In the genomic region with DNA sequence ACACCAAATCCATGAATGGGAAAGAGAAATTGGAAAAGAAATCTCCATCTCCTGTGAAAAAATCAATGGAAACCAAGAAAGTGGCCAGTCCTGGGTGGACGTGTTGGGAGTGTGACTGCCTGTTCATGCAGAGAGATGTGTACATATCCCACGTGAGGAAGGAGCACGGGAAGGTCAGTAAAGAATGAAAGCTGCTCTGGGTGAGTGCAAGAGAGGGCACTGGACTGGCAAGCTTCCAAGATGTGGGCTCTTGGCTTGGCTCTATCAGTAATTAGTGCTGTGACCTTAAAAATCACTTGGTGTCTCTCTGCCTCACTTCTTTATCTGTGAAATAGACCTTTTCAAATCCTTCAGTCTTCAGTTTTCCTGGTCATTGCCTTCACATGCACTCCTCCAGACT, we compare ENCODE assay signal across 2 cellular contexts.
TF ChIP-seq lines count a peak whose summit lies in the region.

No MANE protein-coding gene starts in this region.

TF ChIP-seq in SK-N-SH, 30 proteins besides CTCF, POLR2A, EP300 and RAD21:
- TF ChIP-seq, protein P1, sequence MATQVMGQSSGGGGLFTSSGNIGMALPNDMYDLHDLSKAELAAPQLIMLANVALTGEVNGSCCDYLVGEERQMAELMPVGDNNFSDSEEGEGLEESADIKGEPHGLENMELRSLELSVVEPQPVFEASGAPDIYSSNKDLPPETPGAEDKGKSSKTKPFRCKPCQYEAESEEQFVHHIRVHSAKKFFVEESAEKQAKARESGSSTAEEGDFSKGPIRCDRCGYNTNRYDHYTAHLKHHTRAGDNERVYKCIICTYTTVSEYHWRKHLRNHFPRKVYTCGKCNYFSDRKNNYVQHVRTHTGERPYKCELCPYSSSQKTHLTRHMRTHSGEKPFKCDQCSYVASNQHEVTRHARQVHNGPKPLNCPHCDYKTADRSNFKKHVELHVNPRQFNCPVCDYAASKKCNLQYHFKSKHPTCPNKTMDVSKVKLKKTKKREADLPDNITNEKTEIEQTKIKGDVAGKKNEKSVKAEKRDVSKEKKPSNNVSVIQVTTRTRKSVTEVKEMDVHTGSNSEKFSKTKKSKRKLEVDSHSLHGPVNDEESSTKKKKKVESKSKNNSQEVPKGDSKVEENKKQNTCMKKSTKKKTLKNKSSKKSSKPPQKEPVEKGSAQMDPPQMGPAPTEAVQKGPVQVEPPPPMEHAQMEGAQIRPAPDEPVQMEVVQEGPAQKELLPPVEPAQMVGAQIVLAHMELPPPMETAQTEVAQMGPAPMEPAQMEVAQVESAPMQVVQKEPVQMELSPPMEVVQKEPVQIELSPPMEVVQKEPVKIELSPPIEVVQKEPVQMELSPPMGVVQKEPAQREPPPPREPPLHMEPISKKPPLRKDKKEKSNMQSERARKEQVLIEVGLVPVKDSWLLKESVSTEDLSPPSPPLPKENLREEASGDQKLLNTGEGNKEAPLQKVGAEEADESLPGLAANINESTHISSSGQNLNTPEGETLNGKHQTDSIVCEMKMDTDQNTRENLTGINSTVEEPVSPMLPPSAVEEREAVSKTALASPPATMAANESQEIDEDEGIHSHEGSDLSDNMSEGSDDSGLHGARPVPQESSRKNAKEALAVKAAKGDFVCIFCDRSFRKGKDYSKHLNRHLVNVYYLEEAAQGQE (IDR thresholded peaks at IDR 0.05; ENCODE audit: low read depth, low read length): no peak
- TF ChIP-seq FOSL2 (IDR thresholded peaks at IDR 0.05; ENCODE audit: borderline replicate concordance, low read depth) (no peak), FOXJ3 (CRISPR knock-in tag; IDR thresholded peaks at IDR 0.05) (no peak), CHD2 (IDR thresholded peaks at IDR 0.05; ENCODE audit: low read length, partially characterized antibody) (no peak), TCF12 (IDR thresholded peaks at IDR 0.05) (no peak), YY1 (IDR thresholded peaks at IDR 0.05; ENCODE audit: low read depth) (no peak), NFIC (IDR thresholded peaks at IDR 0.05; ENCODE audit: borderline replicate concordance) (peak; percentile 18; the same call in 1 of the 2 replicates)
- TF ChIP-seq, protein P2, sequence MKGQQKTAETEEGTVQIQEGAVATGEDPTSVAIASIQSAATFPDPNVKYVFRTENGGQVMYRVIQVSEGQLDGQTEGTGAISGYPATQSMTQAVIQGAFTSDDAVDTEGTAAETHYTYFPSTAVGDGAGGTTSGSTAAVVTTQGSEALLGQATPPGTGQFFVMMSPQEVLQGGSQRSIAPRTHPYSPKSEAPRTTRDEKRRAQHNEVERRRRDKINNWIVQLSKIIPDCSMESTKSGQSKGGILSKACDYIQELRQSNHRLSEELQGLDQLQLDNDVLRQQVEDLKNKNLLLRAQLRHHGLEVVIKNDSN (IDR thresholded peaks at IDR 0.05; ENCODE audit: borderline replicate concordance, low read depth): no peak

TF ChIP-seq in SK-N-SH treated with all-trans-retinoic acid at 6 μM for 48 hours, 23 proteins besides CTCF, POLR2A, EP300 and RAD21 (continued from another document):
- TF ChIP-seq, protein P3, sequence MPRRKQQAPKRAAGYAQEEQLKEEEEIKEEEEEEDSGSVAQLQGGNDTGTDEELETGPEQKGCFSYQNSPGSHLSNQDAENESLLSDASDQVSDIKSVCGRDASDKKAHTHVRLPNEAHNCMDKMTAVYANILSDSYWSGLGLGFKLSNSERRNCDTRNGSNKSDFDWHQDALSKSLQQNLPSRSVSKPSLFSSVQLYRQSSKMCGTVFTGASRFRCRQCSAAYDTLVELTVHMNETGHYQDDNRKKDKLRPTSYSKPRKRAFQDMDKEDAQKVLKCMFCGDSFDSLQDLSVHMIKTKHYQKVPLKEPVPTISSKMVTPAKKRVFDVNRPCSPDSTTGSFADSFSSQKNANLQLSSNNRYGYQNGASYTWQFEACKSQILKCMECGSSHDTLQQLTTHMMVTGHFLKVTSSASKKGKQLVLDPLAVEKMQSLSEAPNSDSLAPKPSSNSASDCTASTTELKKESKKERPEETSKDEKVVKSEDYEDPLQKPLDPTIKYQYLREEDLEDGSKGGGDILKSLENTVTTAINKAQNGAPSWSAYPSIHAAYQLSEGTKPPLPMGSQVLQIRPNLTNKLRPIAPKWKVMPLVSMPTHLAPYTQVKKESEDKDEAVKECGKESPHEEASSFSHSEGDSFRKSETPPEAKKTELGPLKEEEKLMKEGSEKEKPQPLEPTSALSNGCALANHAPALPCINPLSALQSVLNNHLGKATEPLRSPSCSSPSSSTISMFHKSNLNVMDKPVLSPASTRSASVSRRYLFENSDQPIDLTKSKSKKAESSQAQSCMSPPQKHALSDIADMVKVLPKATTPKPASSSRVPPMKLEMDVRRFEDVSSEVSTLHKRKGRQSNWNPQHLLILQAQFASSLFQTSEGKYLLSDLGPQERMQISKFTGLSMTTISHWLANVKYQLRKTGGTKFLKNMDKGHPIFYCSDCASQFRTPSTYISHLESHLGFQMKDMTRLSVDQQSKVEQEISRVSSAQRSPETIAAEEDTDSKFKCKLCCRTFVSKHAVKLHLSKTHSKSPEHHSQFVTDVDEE (CRISPR knock-in tag; IDR thresholded peaks at IDR 0.05): no peak
- TF ChIP-seq TOX (CRISPR knock-in tag; IDR thresholded peaks at IDR 0.05; ENCODE audit: borderline replicate concordance): no peak
- TF ChIP-seq ZFP3 (CRISPR knock-in tag; IDR thresholded peaks at IDR 0.05): no peak
- TF ChIP-seq ESRRG (CRISPR knock-in tag; IDR thresholded peaks at IDR 0.05): no peak
TF ChIP-seq in SK-N-SH treated with all-trans-retinoic acid at 6 μM for 48 hours: peak in this region for 0.
